In the genomic region with DNA sequence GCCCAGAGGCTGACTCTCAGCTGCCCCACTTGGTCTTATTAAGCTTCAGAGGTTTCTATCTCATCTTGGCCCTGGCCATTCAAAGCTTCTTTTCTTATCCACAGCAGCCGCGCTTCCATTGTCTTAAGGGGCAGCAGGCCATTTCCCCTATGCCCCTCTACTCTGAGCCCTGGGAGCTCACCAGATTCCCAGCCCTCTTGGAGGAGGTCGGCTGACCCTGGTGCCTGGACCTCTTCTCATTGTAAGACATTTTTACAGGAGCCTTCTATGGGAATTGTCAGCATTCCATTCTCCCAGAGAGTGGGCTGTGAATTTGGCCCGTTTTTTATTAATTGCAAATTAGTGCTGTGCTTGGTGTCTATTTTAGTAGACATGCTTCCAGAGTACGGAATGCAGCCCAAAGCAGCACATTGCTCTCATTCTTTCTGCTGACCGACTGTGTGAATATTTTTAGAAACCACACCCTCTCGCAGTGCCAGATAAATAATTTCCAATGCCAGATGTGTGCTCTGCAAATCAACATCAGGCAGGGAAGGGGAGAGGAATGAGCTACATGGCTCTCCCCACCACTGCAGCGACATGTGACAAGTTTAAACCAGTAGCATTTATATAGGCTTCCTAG, we compare ENCODE assay signal across 10 cellular contexts. TPM values are rescaled to one million over a fixed set of nuclear protein-coding genes. Genes with fewer than 3 reads are reported as not detected.
A peak's percentile ranks its signal among the peaks of the same experiment; 100 is the strongest.
DNase-seq lines count a peak whose midpoint lies in the region; FAIRE-seq and TF ChIP-seq lines count a peak whose summit lies in the region.
"Had no signal": no experiment of that assay in that cellular context is flagged by ENCODE, and none has a peak within 500 bp of the region (broad histone marks: within the 10 kb centered on the region; RNA-seq: fewer than 3 reads in every experiment).

No MANE protein-coding gene starts in this region.

- H3K27me3 Mint-ChIP-seq in mesothelial cell of epicardium (ENCODE audit: low read depth), result peaks cover 56% of the 10 kb centered on the region

- no peak overlapping the region for H3K4me3 Mint-ChIP-seq in mesothelial cell of epicardium
- H3K4me3 Mint-ChIP-seq: activated naive CD4-positive, alpha-beta T cell treated with anti-CD3 and anti-CD28 coated beads for 36 hours had no signal

- intact Hi-C loops in esophagus muscularis mucosa (cut with DNase I), result no loop called here

- no peak overlapping the region for H3K4me3 ChIP-seq in esophagus muscularis mucosa

- peaks cover 37% of the 10 kb centered on the region for H3K36me3 Mint-ChIP-seq in mesothelial cell of epicardium

- no peaks in the 10 kb centered on the region for H3K9me3 ChIP-seq in esophagus muscularis mucosa
- H3K9me3 ChIP-seq: neutrophil had no signal

- in situ Hi-C loops in GM13976 (cut with MboI; ENCODE audit: low sequenced_read_pairs, unreplicated experiment), result no loop called here

- TF ChIP-seq EP300 in esophagus muscularis mucosa (IDR thresholded peaks at IDR 0.05), result no peak

- TF ChIP-seq POLR2A in esophagus muscularis mucosa (IDR thresholded peaks at IDR 0.05; ENCODE audit: low read depth), result no peak

- FAIRE-seq in urothelium cell line (lab: Jason Lieb, UNC), result no peak

- H3K4me1 Mint-ChIP-seq in mesothelial cell of epicardium, result peaks cover 45% of the 10 kb centered on the region

- peak overlapping the region; percentile 51 to 72 (median 58) for H3K27ac ChIP-seq in esophagus muscularis mucosa (replicated peaks in 1 of 4)
- H3K27ac ChIP-seq: neutrophil had no signal

- no peaks in the 10 kb centered on the region for H3K9me3 Mint-ChIP-seq in mesothelial cell of epicardium
- H3K9me3 Mint-ChIP-seq: activated naive CD4-positive, alpha-beta T cell treated with anti-CD3 and anti-CD28 coated beads for 36 hours had no signal

- H3K27ac Mint-ChIP-seq in mesothelial cell of epicardium, result peak overlapping the region; percentile 47
- H3K27ac Mint-ChIP-seq: activated naive CD4-positive, alpha-beta T cell treated with anti-CD3 and anti-CD28 coated beads for 36 hours had no signal

- WGBS in esophagus muscularis mucosa, result 44% methylated on average over 8 of the region's 8 CpGs

- H3K27me3 ChIP-seq in esophagus muscularis mucosa, result no peaks in the 10 kb centered on the region

- H3K4me1 ChIP-seq in esophagus muscularis mucosa, result peaks cover 48 to 74% (median 55%) of the 10 kb centered on the region in 4 donors

- TF ChIP-seq CTCF in esophagus muscularis mucosa (IDR thresholded peaks at IDR 0.05) (no peak), mesothelial cell of epicardium (IDR thresholded peaks at IDR 0.05; ENCODE audit: unreplicated experiment) (no peak), GM13976 (IDR thresholded peaks at IDR 0.05; ENCODE audit: borderline replicate concordance, control extremely low read depth, extremely low read depth, insufficient read depth, missing control alignments) (no peak)

- DNase-seq in M059J (ENCODE audit: low read depth) (peak; percentile 44), esophagus muscularis mucosa (ENCODE audit: extremely low spot score) (no peak), mesothelial cell of epicardium (ENCODE audit: low spot score in 2 of 2, unreplicated experiment in 2 of 2) (no peak), urothelium cell line (ENCODE audit: low spot score) (peak; percentile 10), SIG-M5 treated with dmso at 0.1 percent for 504 hours (lab: John Stamatoyannopoulos, UW; ENCODE audit: unreplicated experiment) (no peak), OCI-M2 (lab: John Stamatoyannopoulos, UW; ENCODE audit: unreplicated experiment) (no peak), GM13976 (ENCODE audit: low spot score) (no peak)
- DNase-seq: activated naive CD4-positive, alpha-beta T cell treated with anti-CD3 and anti-CD28 coated beads for 36 hours; glutamatergic neuron had no signal

- H3K36me3 ChIP-seq in esophagus muscularis mucosa, result peaks cover 0 to 75% (median 5%) of the 10 kb centered on the region in 4 donors
- H3K36me3 ChIP-seq: neutrophil had no signal

RNA-seq across cellular contexts. Expression of a gene that starts 58.5 kb away (rescaled TPM):
- 13.0 and 14.9 TPM in 2 replicates for total RNA-seq in M059J (2014; rRNA removed; shearing (Covaris generic))
- total RNA-seq in esophagus muscularis mucosa (10 to 100 TPM in 2 of 4 donors, 1 to 10 TPM in 2; 7.1 to 19.8 (median 10.7) TPM), mesothelial cell of epicardium (23.4 to 27.0 TPM (median 25.1 TPM) in 3 replicates)
- total RNA-seq: activated naive CD4-positive, alpha-beta T cell treated with anti-CD3 and anti-CD28 coated beads for 36 hours had no signal

Comparison
In these comparisons a context has a peak if more than half of its experiments do, and no peak if none do; other contexts are left out.
1. DNase-seq: peak in M059J (single experiment) and urothelium cell line (single experiment); none in esophagus muscularis mucosa (single experiment), mesothelial cell of epicardium (0 of 2), SIG-M5 treated with dmso at 0.1 percent for 504 hours (single experiment), OCI-M2 (single experiment) and GM13976 (single experiment).